In genomic region chrX:16843208-16843909, GRCh38 we compare ENCODE assay signal across 20 cellular contexts. TPM values are rescaled to one million over a fixed set of nuclear protein-coding genes. Genes with fewer than 3 reads are reported as not detected.
DNase-seq lines count a peak whose midpoint lies in the region; ATAC-seq, FAIRE-seq and TF ChIP-seq lines count a peak whose summit lies in the region.
"Had no signal": no experiment of that assay in that cellular context is flagged by ENCODE, and none has a peak within 500 bp of the region (broad histone marks: within the 10 kb centered on the region; RNA-seq: fewer than 3 reads in every experiment).

No MANE protein-coding gene starts in this region.

- no peaks in the 10 kb centered on the region for H3K27me3 Mint-ChIP-seq in activated CD8-positive, alpha-beta memory T cell treated with anti-CD3 and anti-CD28 coated beads, Interleukin-2, amount 10 ng/mL, durations not matched to agents 7 days and 5 days

- H3K4me1 Mint-ChIP-seq in activated CD8-positive, alpha-beta memory T cell treated with anti-CD3 and anti-CD28 coated beads, Interleukin-2, amount 10 ng/mL, durations not matched to agents 7 days and 5 days: no peaks in the 10 kb centered on the region

- POLR2A ChIA-PET in PC-9 (lab: Charles Lee; ENCODE audit: unreplicated experiment) (no interaction called here), K562 (lab: Yijun Ruan, JAX) (no interaction called here)

- H3K27ac Mint-ChIP-seq in activated CD8-positive, alpha-beta memory T cell treated with anti-CD3 and anti-CD28 coated beads, Interleukin-2, amount 10 ng/mL, durations not matched to agents 7 days and 5 days: peak overlapping the region; percentile 27

- peaks cover 18% of the 10 kb centered on the region for H3K36me3 Mint-ChIP-seq in activated CD8-positive, alpha-beta memory T cell treated with anti-CD3 and anti-CD28 coated beads, Interleukin-2, amount 10 ng/mL, durations not matched to agents 7 days and 5 days

- H3K9me3 ChIP-seq in PC-9 (ENCODE audit: insufficient read depth, low read depth): no peaks in the 10 kb centered on the region
- no peaks in the 10 kb centered on the region for H3K9me3 ChIP-seq in K562 (replicated peaks; ENCODE audit: control insufficient read depth, insufficient read depth, low read depth, low read length)
- no peaks in the 10 kb centered on the region for H3K9me3 ChIP-seq in smooth muscle cell (replicated peaks; ENCODE audit: low read depth)
- H3K9me3 ChIP-seq: neutrophil had no signal

- H3K4me3 Mint-ChIP-seq in activated CD8-positive, alpha-beta memory T cell treated with anti-CD3 and anti-CD28 coated beads, Interleukin-2, amount 10 ng/mL, durations not matched to agents 7 days and 5 days: no peak overlapping the region

- in situ Hi-C loops in K562 (cut with MboI): no loop called here

- H3K36me3 ChIP-seq in PC-9 (ENCODE audit: low read depth): peaks cover 6% of the 10 kb centered on the region; the same call in 1 of the 2 replicates
- H3K36me3 ChIP-seq in K562 (ENCODE audit: control insufficient read depth, insufficient read depth, low read length): peaks cover 90% of the 10 kb centered on the region
- H3K36me3 ChIP-seq in smooth muscle cell (ENCODE audit: low read depth): peaks cover 16% of the 10 kb centered on the region

- no peaks in the 10 kb centered on the region for H3K9me1 ChIP-seq in K562 (ENCODE audit: control insufficient read depth, insufficient read depth, low read length)

- no peak for TF ChIP-seq CTCF in PC-9 (conservative IDR thresholded peaks at IDR 0.05)
- TF ChIP-seq CTCF in K562 (IDR thresholded peaks at IDR 0.05 in 2 of 3, conservative IDR thresholded peaks at IDR 0.05 in 1 of 3; ENCODE audit: insufficient read depth in 2 of 3, low read depth in 1 of 3, low read length in 3 of 3): no peak
- no peak for TF ChIP-seq CTCF in smooth muscle cell (IDR thresholded peaks at IDR 0.05; ENCODE audit: borderline replicate concordance, insufficient read depth, poor library complexity, severe bottlenecking)

- no peak overlapping the region for H3K27ac ChIP-seq in PC-9
- H3K27ac ChIP-seq in K562 (ENCODE audit: extremely low read depth, low read depth, low read length): peak overlapping the region; percentile 22; the same call in 1 of the 3 replicates
- H3K27ac ChIP-seq in smooth muscle cell (ENCODE audit: low read depth): peak overlapping the region; percentile 42
- H3K27ac ChIP-seq: hepatocyte, neutrophil, RWPE1 had no signal

- H3K9me2 ChIP-seq in PC-9 (ENCODE audit: insufficient read depth): no peaks in the 10 kb centered on the region

- H2AFZ ChIP-seq in PC-9 (no peak overlapping the region), K562 (ENCODE audit: low read depth, low read length) (no peak overlapping the region), smooth muscle cell (ENCODE audit: low read depth) (no peak overlapping the region)
- H2AFZ ChIP-seq: hepatocyte had no signal

- H3F3A ChIP-seq in PC-9 (ENCODE audit: insufficient read depth, low read depth) (peaks cover 39% of the 10 kb centered on the region; the same call in 1 of the 2 replicates), smooth muscle cell (ENCODE audit: low read depth) (peaks cover 7% of the 10 kb centered on the region)

- no peak for TF ChIP-seq RAD21 in K562 (CRISPR knock-in tag; conservative IDR thresholded peaks at IDR 0.05 in 1 of 2, IDR thresholded peaks at IDR 0.05 in 1 of 2)

- no peaks in the 10 kb centered on the region for H3K79me2 ChIP-seq in PC-9 (ENCODE audit: low read depth)
- no peaks in the 10 kb centered on the region for H3K79me2 ChIP-seq in K562 (ENCODE audit: control insufficient read depth, insufficient read depth, low read length)
- no peaks in the 10 kb centered on the region for H3K79me2 ChIP-seq in smooth muscle cell (ENCODE audit: low read depth)

- intact Hi-C loops in PC-9 (cut with micrococcal nuclease; ENCODE audit: unreplicated experiment): no loop called here
- intact Hi-C loops in K562 (cut with micrococcal nuclease): no loop called here

- 19% methylated on average over 3 of the region's 3 CpGs for WGBS in K562 (ENCODE audit: insufficient coverage, low coverage, missing lambda C conversion rate)
- WGBS in smooth muscle cell (ENCODE audit: low lambda C conversion rate): 71% methylated on average over 3 of the region's 3 CpGs

- H3K4me1 ChIP-seq in PC-9 (replicated peaks; ENCODE audit: insufficient read depth): no peaks in the 10 kb centered on the region
- H3K4me1 ChIP-seq in K562 (replicated peaks in 1 of 2; ENCODE audit: control insufficient read depth in 2 of 2, insufficient read depth in 2 of 2, low read length in 2 of 2): peaks cover 0 to 3% of the 10 kb centered on the region in 2 experiments; a peak in 2 of 5 replicates
- H3K4me1 ChIP-seq in smooth muscle cell (ENCODE audit: low read depth): peaks cover 17% of the 10 kb centered on the region

- no peak for ATAC-seq in activated CD8-positive, alpha-beta memory T cell treated with anti-CD3 and anti-CD28 coated beads, Interleukin-2, amount 10 ng/mL, durations not matched to agents 7 days and 5 days
- peak; percentile 10; the same call in 1 of the 3 replicates for ATAC-seq in K562

- DNase-seq in activated CD8-positive, alpha-beta memory T cell treated with anti-CD3 and anti-CD28 coated beads, Interleukin-2, amount 10 ng/mL, durations not matched to agents 7 days and 5 days: no peak
- no peak for DNase-seq in activated CD8-positive, alpha-beta memory T cell treated with anti-CD3 and anti-CD28 coated beads for 24 hours
- no peak for DNase-seq in PC-9
- DNase-seq in K562 (ENCODE audit: extremely low read depth in 1 of 4, low spot score in 3 of 4): no peak
- DNase-seq in smooth muscle cell (lab: John Stamatoyannopoulos, UW; ENCODE audit: unreplicated experiment): no peak
- DNase-seq in cortex of kidney (lab: John Stamatoyannopoulos, UW): no peak
- DNase-seq in NCI-H446 (lab: John Stamatoyannopoulos, UW): no peak
- DNase-seq in amniotic stem cell (lab: John Stamatoyannopoulos, UW): no peak
- DNase-seq: activated CD4-positive, alpha-beta T cell treated with anti-CD3 and anti-CD28 coated beads for 4 hours; DND-41; kidney glomerular epithelial cell; NCI-H2107; NCI-H774; stimulated activated CD4-positive, alpha-beta T cell treated with anti-CD3 and anti-CD28 coated beads, Interleukin-2, amount 100 ng/mL, for 48 hours; stimulated activated CD8-positive, alpha-beta memory T cell treated with anti-CD3 and anti-CD28 coated beads, Interleukin-4, amount 100 ng/mL, for 48 hours; trophoblast cell had no signal

- BruUV-seq in PC-9 (replicated peaks; lab: Mats Ljungman, UMichigan) (TSS peak; percentile 11), K562 (replicated peaks; lab: Mats Ljungman, UMichigan) (no TSS peak)

- H3K9me3 Mint-ChIP-seq in activated CD8-positive, alpha-beta memory T cell treated with anti-CD3 and anti-CD28 coated beads, Interleukin-2, amount 10 ng/mL, durations not matched to agents 7 days and 5 days (ENCODE audit: low read depth): no peaks in the 10 kb centered on the region

- FAIRE-seq in K562 (lab: Jason Lieb, UNC): no peak
- FAIRE-seq: A204.1 had no signal

- H3K4me3 ChIP-seq in PC-9: no peak overlapping the region
- no peak overlapping the region for H3K4me3 ChIP-seq in K562
- H3K4me3 ChIP-seq in smooth muscle cell: no peak overlapping the region
- H3K4me3 ChIP-seq: hepatocyte had no signal

- H3K4me2 ChIP-seq in PC-9 (no peak overlapping the region), K562 (ENCODE audit: insufficient read depth, low read length) (no peak overlapping the region), smooth muscle cell (no peak overlapping the region)
- H3K4me2 ChIP-seq: hepatocyte had no signal

- H3K27me3 ChIP-seq in PC-9 (ENCODE audit: insufficient read depth, low read depth) (no peaks in the 10 kb centered on the region), K562 (ENCODE audit: control insufficient read depth in 2 of 2, insufficient read depth in 2 of 2, low read length in 2 of 2) (no peaks in the 10 kb centered on the region), smooth muscle cell (ENCODE audit: low read depth) (no peaks in the 10 kb centered on the region)
- H3K27me3 ChIP-seq: hepatocyte, neutrophil had no signal

- TF ChIP-seq EP300 in K562 (IDR thresholded peaks at IDR 0.05; ENCODE audit: low read length): no peak

- H3K9ac ChIP-seq in K562 (ENCODE audit: insufficient read depth in 1 of 2, low read depth in 2 of 2, low read length in 2 of 2) (no peak overlapping the region), smooth muscle cell (ENCODE audit: low read depth) (no peak overlapping the region)

- CTCF ChIA-PET in activated CD8-positive, alpha-beta memory T cell treated with anti-CD3 and anti-CD28 coated beads, Interleukin-2, amount 10 ng/mL, durations not matched to agents 7 days and 5 days (lab: Charles Lee): no interaction called here
- CTCF ChIA-PET in PC-9 (lab: Charles Lee) (no interaction called here), K562 (lab: Yijun Ruan, JAX; ENCODE audit: low intra/inter-chr PET ratio) (no interaction called here)

- H4K20me1 ChIP-seq in PC-9 (ENCODE audit: insufficient read depth) (peaks cover 4% of the 10 kb centered on the region; the same call in 1 of the 2 replicates), K562 (replicated peaks; ENCODE audit: control insufficient read depth, insufficient read depth, low read length) (no peaks in the 10 kb centered on the region), smooth muscle cell (ENCODE audit: low read depth) (no peaks in the 10 kb centered on the region)

- TF ChIP-seq POLR2A in K562 (conservative IDR thresholded peaks at IDR 0.05): peak; percentile 49; the same call in 1 of the 2 replicates

RNA-seq across cellular contexts. Expression of gene RBBP7, which starts 26.8 kb away (rescaled TPM):
- 100 to 1,000 TPM; 178 to 193 TPM for total RNA-seq in activated CD8-positive, alpha-beta memory T cell treated with anti-CD3 and anti-CD28 coated beads, Interleukin-2, amount 10 ng/mL, durations not matched to agents 7 days and 5 days
- total RNA-seq in PC-9 (2021) (152 and 197 TPM in 2 replicates), K562 (2014; rRNA removed) (142 and 153 TPM in 2 replicates), K562 (2014; rRNA removed; fragmentation: Illumina TruSeq; extraction: Trizol) (202 and 217 TPM in 2 replicates), K562 (2015; rRNA removed; fragmentation: Illumina TruSeq; extraction: Trizol) (192 and 211 TPM in 2 replicates), K562 (2021) (148 and 169 TPM in 2 replicates), smooth muscle cell (116 and 117 TPM in 2 replicates)
- total RNA-seq in K562 (2011; cell fraction: chromatin; rRNA removed; ENCODE audit: low replicate concordance): 88.9 and 162 TPM in 2 replicates
- total RNA-seq in K562 (2011; cell fraction: nucleolus; rRNA removed): 63.4 and 67.4 TPM in 2 replicates
- 139 and 146 TPM in 2 replicates for total RNA-seq in K562 (2011; cell fraction: nucleoplasm; rRNA removed)
- polyA plus RNA-seq in K562 (2011; rRNA removed) (245 and 364 TPM in 2 replicates), K562 (2014; fragmentation: Illumina TruSeq; extraction: Trizol) (185 and 215 TPM in 2 replicates), K562 (2014; fragmentation: Nextera tagmentation; extraction: Ambion mirVana) (10 to 100 TPM; 79.0 to 90.1 TPM), K562 (2014; rRNA removed) (175 and 182 TPM in 2 replicates), smooth muscle cell (147 and 171 TPM in 2 replicates)
- polyA plus RNA-seq in K562 (2011; cell fraction: cytosol; rRNA removed): 164 and 228 TPM in 2 replicates
- polyA plus RNA-seq in K562 (2011; cell fraction: nucleus; rRNA removed): 132 and 149 TPM in 2 replicates
- 121 and 217 TPM in 2 replicates for polyA plus RNA-seq in K562 (2012)
- 230 and 285 TPM in 2 replicates for polyA minus RNA-seq in K562 (2011; rRNA and poly(A)+ RNA removed)
- polyA minus RNA-seq in K562 (2011; cell fraction: cytosol; rRNA and poly(A)+ RNA removed): 67.0 and 107 TPM in 2 replicates
- polyA minus RNA-seq in K562 (2011; cell fraction: nucleus; rRNA and poly(A)+ RNA removed): 33.5 and 54.4 TPM in 2 replicates

RNA-seq across cellular contexts. Expression of gene TXLNG, which starts 57.1 kb away (rescaled TPM):
- total RNA-seq in activated CD8-positive, alpha-beta memory T cell treated with anti-CD3 and anti-CD28 coated beads, Interleukin-2, amount 10 ng/mL, durations not matched to agents 7 days and 5 days: 10 to 100 TPM; 10.2 to 13.2 TPM
- total RNA-seq in PC-9 (2021): 12.6 and 17.4 TPM in 2 replicates
- total RNA-seq in K562 (2011; cell fraction: chromatin; rRNA removed; ENCODE audit: low replicate concordance): 10.2 and 35.1 TPM in 2 replicates
- total RNA-seq in K562 (2011; cell fraction: nucleolus; rRNA removed): 6.0 and 10.1 TPM in 2 replicates
- 18.3 and 28.6 TPM in 2 replicates for total RNA-seq in K562 (2011; cell fraction: nucleoplasm; rRNA removed)
- 23.7 and 23.8 TPM in 2 replicates for total RNA-seq in K562 (2014; rRNA removed)
- total RNA-seq in K562 (2014; rRNA removed; fragmentation: Illumina TruSeq; extraction: Trizol): 35.8 and 38.9 TPM in 2 replicates
- total RNA-seq in K562 (2015; rRNA removed; fragmentation: Illumina TruSeq; extraction: Trizol): 30.5 and 32.1 TPM in 2 replicates
- total RNA-seq in K562 (2021): 27.1 and 27.9 TPM in 2 replicates
- polyA plus RNA-seq in K562 (2011; rRNA removed): 27.3 and 41.4 TPM in 2 replicates
- 10.5 and 17.0 TPM in 2 replicates for polyA plus RNA-seq in K562 (2011; cell fraction: cytosol; rRNA removed)
- 27.6 and 31.8 TPM in 2 replicates for polyA plus RNA-seq in K562 (2011; cell fraction: nucleus; rRNA removed)
- 17.5 and 21.7 TPM in 2 replicates for polyA plus RNA-seq in K562 (2012)
- 36.6 and 47.0 TPM in 2 replicates for polyA plus RNA-seq in K562 (2014; fragmentation: Illumina TruSeq; extraction: Trizol)
- 10 to 100 TPM; 13.1 to 21.4 TPM for polyA plus RNA-seq in K562 (2014; fragmentation: Nextera tagmentation; extraction: Ambion mirVana)
- 31.6 TPM in 2 replicates for polyA plus RNA-seq in K562 (2014; rRNA removed)
- polyA minus RNA-seq in K562 (2011; rRNA and poly(A)+ RNA removed): 21.9 and 27.9 TPM in 2 replicates
- 7.4 and 12.7 TPM in 2 replicates for polyA minus RNA-seq in K562 (2011; cell fraction: cytosol; rRNA and poly(A)+ RNA removed)
- polyA minus RNA-seq in K562 (2011; cell fraction: nucleus; rRNA and poly(A)+ RNA removed): 7.1 and 10.2 TPM in 2 replicates
- total RNA-seq in smooth muscle cell: 17.5 and 19.6 TPM in 2 replicates
- 5.7 and 7.8 TPM in 2 replicates for polyA plus RNA-seq in smooth muscle cell
